ENCODE assay signal across 16 cellular contexts in the genomic region with DNA sequence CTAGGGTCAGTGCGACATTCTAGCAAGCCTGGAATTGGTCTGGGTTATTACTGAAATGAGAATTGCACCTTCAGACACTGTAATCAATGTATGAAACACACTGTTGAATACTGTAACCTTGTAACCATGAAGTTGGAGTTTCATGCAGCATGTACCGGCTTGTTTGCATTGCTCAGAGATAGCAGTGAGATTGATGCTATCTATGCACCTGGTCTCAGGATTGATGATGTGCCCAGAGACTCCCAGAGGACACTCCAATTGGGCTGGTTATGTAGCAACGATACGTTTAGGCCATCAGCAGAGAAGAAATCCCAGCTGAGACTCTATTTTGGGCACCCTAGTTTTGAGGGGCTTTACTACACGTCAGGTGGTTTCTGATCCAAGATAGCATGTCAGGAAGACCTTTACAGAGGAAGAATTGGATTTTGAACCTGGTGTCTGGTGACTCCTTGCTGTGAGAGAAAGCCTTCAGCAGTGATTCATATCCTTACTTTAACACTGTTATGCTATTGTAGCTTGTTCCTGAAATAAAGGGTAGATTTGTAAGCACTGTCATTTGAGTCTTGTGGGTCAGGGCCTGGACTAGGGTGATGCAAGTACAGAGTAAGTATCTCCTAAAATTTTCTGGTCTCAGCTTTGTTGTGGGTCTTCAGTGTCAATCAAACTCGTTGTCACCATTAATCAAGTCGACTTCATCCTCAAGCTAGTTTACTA.
DNase-seq lines count a peak whose midpoint lies in the region; ATAC-seq, FAIRE-seq and TF ChIP-seq lines count a peak whose summit lies in the region.
"Had no signal": no experiment of that assay in that cellular context is flagged by ENCODE, and none has a peak within 500 bp of the region (broad histone marks: within the 10 kb centered on the region; RNA-seq: fewer than 3 reads in every experiment).

No MANE protein-coding gene starts in this region.

- H3K9me3 ChIP-seq in astrocyte (ENCODE audit: insufficient read depth, low read depth, low read length) (no peaks in the 10 kb centered on the region), neural cell (ENCODE audit: low read length) (no peaks in the 10 kb centered on the region), tibial artery (no peaks in the 10 kb centered on the region), mucosa of descending colon (no peaks in the 10 kb centered on the region)

- H3K27ac ChIP-seq in KMS-11 (peak overlapping the region; percentile 64), astrocyte (ENCODE audit: low read depth, low read length) (no peak overlapping the region), neural cell (ENCODE audit: low read length) (no peak overlapping the region), tibial artery (no peak overlapping the region)

- peak overlapping the region; percentile 53 for H3K27ac Mint-ChIP-seq in astrocyte (ENCODE audit: unreplicated experiment)
- H3K27ac Mint-ChIP-seq: activated T-cell treated with anti-CD3 and anti-CD28 coated beads, Interleukin-2, amount 50 U/mL, for 24 hours; brain; nephron progenitor cell; stimulated activated effector memory CD8-positive, alpha-beta T cell treated with anti-CD3 and anti-CD28 coated beads, Interleukin-12 subunit alpha, Interleukin-12 subunit beta, amount 100 ng/mL, for 72 hours had no signal

- no peaks in the 10 kb centered on the region for H3K27me3 Mint-ChIP-seq in astrocyte (ENCODE audit: low read depth, unreplicated experiment)
- H3K27me3 Mint-ChIP-seq: activated T-cell treated with anti-CD3 and anti-CD28 coated beads, Interleukin-2, amount 50 U/mL, for 24 hours; brain had no signal

- H3K36me3 Mint-ChIP-seq in astrocyte (ENCODE audit: low read depth, unreplicated experiment): no peaks in the 10 kb centered on the region
- H3K36me3 Mint-ChIP-seq: brain; stimulated activated effector memory CD8-positive, alpha-beta T cell treated with anti-CD3 and anti-CD28 coated beads, Interleukin-12 subunit alpha, Interleukin-12 subunit beta, amount 100 ng/mL, for 72 hours had no signal

- H3K36me3 ChIP-seq in KMS-11 (ENCODE audit: insufficient read depth) (no peaks in the 10 kb centered on the region), astrocyte (ENCODE audit: insufficient read depth, low read length) (no peaks in the 10 kb centered on the region), neural cell (ENCODE audit: insufficient read depth, low read length) (no peaks in the 10 kb centered on the region), tibial artery (no peaks in the 10 kb centered on the region), mucosa of descending colon (ENCODE audit: low read depth) (no peaks in the 10 kb centered on the region)

- H2AFZ ChIP-seq in KMS-11 (ENCODE audit: low read depth): peak overlapping the region; percentile 76
- no peak overlapping the region for H2AFZ ChIP-seq in astrocyte (ENCODE audit: low read depth, low read length)
- H2AFZ ChIP-seq in neural cell (ENCODE audit: low read depth, low read length): no peak overlapping the region

- H3K4me1 ChIP-seq in KMS-11 (ENCODE audit: low read depth, poor library complexity, severe bottlenecking): peaks cover 76% of the 10 kb centered on the region
- H3K4me1 ChIP-seq in astrocyte (ENCODE audit: insufficient read depth, low read length): peaks cover 6% of the 10 kb centered on the region
- H3K4me1 ChIP-seq in tibial artery: peaks cover 0 to 39% (median 2%) of the 10 kb centered on the region in 4 donors
- no peaks in the 10 kb centered on the region for H3K4me1 ChIP-seq in mucosa of descending colon (ENCODE audit: low read depth)

- no peak for TF ChIP-seq CTCF in KMS-11 (conservative IDR thresholded peaks at IDR 0.05; ENCODE audit: low read depth, low read length)
- no peak for TF ChIP-seq CTCF in astrocyte (IDR thresholded peaks at IDR 0.05; ENCODE audit: insufficient read depth, low read depth, low read length)
- no peak for TF ChIP-seq CTCF in neural cell (IDR thresholded peaks at IDR 0.05; ENCODE audit: poor library complexity, severe bottlenecking)
- no peak for TF ChIP-seq CTCF in tibial artery (IDR thresholded peaks at IDR 0.05)
- TF ChIP-seq CTCF in mucosa of descending colon (IDR thresholded peaks at IDR 0.05): no peak

- ATAC-seq in mucosa of descending colon: no peak
- ATAC-seq: Right ventricle myocardium inferior; stimulated activated effector memory CD8-positive, alpha-beta T cell treated with anti-CD3 and anti-CD28 coated beads, Interleukin-12 subunit alpha, Interleukin-12 subunit beta, amount 100 ng/mL, for 72 hours had no signal

- no peaks in the 10 kb centered on the region for H3K9me2 ChIP-seq in neural cell (ENCODE audit: insufficient read depth, low read length)

- FAIRE-seq in GM12892 (lab: Jason Lieb, UNC) (peak; percentile 89), astrocyte (lab: Jason Lieb, UNC) (peak; percentile 58)
- FAIRE-seq: kidney had no signal

- no peaks in the 10 kb centered on the region for H3K9me3 Mint-ChIP-seq in astrocyte (ENCODE audit: unreplicated experiment)
- H3K9me3 Mint-ChIP-seq: activated T-cell treated with anti-CD3 and anti-CD28 coated beads, Interleukin-2, amount 50 U/mL, for 24 hours; brain; nephron progenitor cell had no signal

- TF ChIP-seq EP300 in neural cell (conservative IDR thresholded peaks at IDR 0.05; ENCODE audit: poor library complexity, severe bottlenecking): no peak

- H4K20me1 ChIP-seq in KMS-11 (ENCODE audit: insufficient read depth) (no peaks in the 10 kb centered on the region), astrocyte (ENCODE audit: insufficient read depth, low read length) (no peaks in the 10 kb centered on the region), neural cell (ENCODE audit: insufficient read depth) (no peaks in the 10 kb centered on the region)

- H3K79me2 ChIP-seq in KMS-11 (ENCODE audit: insufficient read depth, low read depth): no peaks in the 10 kb centered on the region
- H3K79me2 ChIP-seq in astrocyte (ENCODE audit: insufficient read depth, low read length): no peaks in the 10 kb centered on the region
- H3K79me2 ChIP-seq in neural cell (replicated peaks; ENCODE audit: insufficient read depth, low read length): no peaks in the 10 kb centered on the region

- TF ChIP-seq RAD21 in neural cell (conservative IDR thresholded peaks at IDR 0.05): no peak

- no peaks in the 10 kb centered on the region for H3K27me3 ChIP-seq in KMS-11 (ENCODE audit: insufficient read depth, low read depth)
- no peaks in the 10 kb centered on the region for H3K27me3 ChIP-seq in astrocyte (ENCODE audit: insufficient read depth, low read length)
- no peaks in the 10 kb centered on the region for H3K27me3 ChIP-seq in neural cell (ENCODE audit: insufficient read depth, low read depth, low read length)
- H3K27me3 ChIP-seq in tibial artery: no peaks in the 10 kb centered on the region

- intact Hi-C loops in tibial artery (cut with DNase I; ENCODE audit: low total_unique reads): no loop called here
- intact Hi-C loops in mucosa of descending colon (cut with DNase I, micrococcal nuclease): no loop called here

- no peak for TF ChIP-seq POLR2A in GM12892 (IDR thresholded peaks at IDR 0.05; ENCODE audit: low read depth, low read length)

- no peak overlapping the region for H3K4me3 Mint-ChIP-seq in astrocyte (ENCODE audit: unreplicated experiment)
- H3K4me3 Mint-ChIP-seq: activated T-cell treated with anti-CD3 and anti-CD28 coated beads, Interleukin-2, amount 50 U/mL, for 24 hours; brain; nephron progenitor cell; stimulated activated effector memory CD8-positive, alpha-beta T cell treated with anti-CD3 and anti-CD28 coated beads, Interleukin-12 subunit alpha, Interleukin-12 subunit beta, amount 100 ng/mL, for 72 hours had no signal

- no peaks in the 10 kb centered on the region for H3F3A ChIP-seq in neural cell (ENCODE audit: insufficient read depth, low read length, poor library complexity, severe bottlenecking)

- no peak overlapping the region for H3K4me3 ChIP-seq in KMS-11 (IDR thresholded peaks at IDR 0.05; ENCODE audit: insufficient read depth, low read depth, low read length)
- H3K4me3 ChIP-seq in astrocyte (ENCODE audit: insufficient read depth, low read depth, low read length): no peak overlapping the region
- H3K4me3 ChIP-seq in neural cell (ENCODE audit: low read length): no peak overlapping the region
- no peak overlapping the region for H3K4me3 ChIP-seq in tibial artery
- H3K4me3 ChIP-seq in mucosa of descending colon: no peak overlapping the region

- peak overlapping the region; percentile 38; the same call in 1 of the 2 replicates for H3K9ac ChIP-seq in KMS-11
- H3K9ac ChIP-seq in astrocyte (ENCODE audit: low read length): no peak overlapping the region
- H3K9ac ChIP-seq in neural cell (ENCODE audit: low read length): no peak overlapping the region

- H3K4me1 Mint-ChIP-seq in astrocyte (ENCODE audit: low read depth, unreplicated experiment): peaks cover 27% of the 10 kb centered on the region
- H3K4me1 Mint-ChIP-seq: stimulated activated effector memory CD8-positive, alpha-beta T cell treated with anti-CD3 and anti-CD28 coated beads, Interleukin-12 subunit alpha, Interleukin-12 subunit beta, amount 100 ng/mL, for 72 hours had no signal

- H3K4me2 ChIP-seq in KMS-11 (peak overlapping the region; percentile 74), astrocyte (ENCODE audit: low read length) (no peak overlapping the region), neural cell (ENCODE audit: low read length) (no peak overlapping the region)

- DNase-seq in GM12892 (ENCODE audit: insufficient read length) (no peak), astrocyte (ENCODE audit: low read depth) (no peak), GM03348 (ENCODE audit: low spot score) (no peak), tibial artery (no peak), mucosa of descending colon (no peak), cerebellar nuclear complex (lab: John Stamatoyannopoulos, UW) (no peak)
- DNase-seq: activated CD4-positive, CD25-positive, alpha-beta regulatory T cell; activated T-cell treated with anti-CD3 and anti-CD28 coated beads, Interleukin-2, amount 50 U/mL, for 24 hours; kidney; NCI-H2029; nephron progenitor cell had no signal

TF ChIP-seq in neural cell, 6 proteins besides CTCF, POLR2A, EP300 and RAD21:
- TF ChIP-seq TAF1 (IDR thresholded peaks at IDR 0.05; ENCODE audit: low read depth) (no peak), POLR2AphosphoS5 (IDR thresholded peaks at IDR 0.05) (peak; percentile 30)
TF ChIP-seq in neural cell: peak in this region for 1.
